Comparison of ENCODE assay signal across 16 cellular contexts in genomic region chr2:167406558-167406957, GRCh38.
DNase-seq lines count a peak whose midpoint lies in the region; ATAC-seq and TF ChIP-seq lines count a peak whose summit lies in the region.
"Had no signal": no experiment of that assay in that cellular context is flagged by ENCODE, and none has a peak within 500 bp of the region (broad histone marks: within the 10 kb centered on the region; RNA-seq: fewer than 3 reads in every experiment).

No MANE protein-coding gene starts in this region.

- H3K4me3 ChIP-seq in HUES6 (ENCODE audit: low read depth, low read length) (peak overlapping the region; percentile 23), cardiac fibroblast (replicated peaks in 1 of 2; ENCODE audit: low read depth in 2 of 2, low read length in 2 of 2) (no peak overlapping the region)

- H3K4me1 Mint-ChIP-seq in activated T-cell treated with anti-CD3 and anti-CD28 coated beads, Interleukin-2, amount 50 U/mL, for 24 hours (ENCODE audit: low read depth) = no peaks in the 10 kb centered on the region
- H3K4me1 Mint-ChIP-seq: activated naive CD8-positive, alpha-beta T cell treated with anti-CD3 and anti-CD28 coated beads, Interleukin-2, amount 10 ng/mL, durations not matched to agents 7 days and 5 days; B cell; mesothelial cell of epicardium had no signal

- no peak overlapping the region for H3K4me3 Mint-ChIP-seq in activated T-cell treated with anti-CD3 and anti-CD28 coated beads, Interleukin-2, amount 50 U/mL, for 24 hours
- H3K4me3 Mint-ChIP-seq: activated naive CD8-positive, alpha-beta T cell treated with anti-CD3 and anti-CD28 coated beads, Interleukin-2, amount 10 ng/mL, durations not matched to agents 7 days and 5 days; activated T-cell treated with anti-CD3 and anti-CD28 coated beads, Interleukin-2, amount 50 U/mL, for 4 hours; B cell; mesothelial cell of epicardium had no signal

- no peaks in the 10 kb centered on the region for H3K27me3 ChIP-seq in HUES6 (ENCODE audit: control insufficient read depth, insufficient read depth, low read length)

- peaks cover 4% of the 10 kb centered on the region for H3K9me3 Mint-ChIP-seq in activated T-cell treated with anti-CD3 and anti-CD28 coated beads, Interleukin-2, amount 50 U/mL, for 24 hours
- peaks cover 11 to 12% of the 10 kb centered on the region in 2 donors for H3K9me3 Mint-ChIP-seq in activated naive CD4-positive, alpha-beta T cell treated with anti-CD3 and anti-CD28 coated beads, Interleukin-2, amount 50 U/mL, for 72 hours

- H3K4me1 ChIP-seq in HUES6 (ENCODE audit: control insufficient read depth, insufficient read depth, low read length) = peaks cover 18% of the 10 kb centered on the region; the same call in 1 of the 2 replicates

- no peak for ATAC-seq in activated naive CD4-positive, alpha-beta T cell treated with anti-CD3 and anti-CD28 coated beads, Interleukin-2, amount 50 U/mL, for 72 hours
- ATAC-seq in GM19351 (IDR thresholded peaks at IDR 0.05; ENCODE audit: unreplicated experiment) = no peak
- ATAC-seq: activated T-cell treated with anti-CD3 and anti-CD28 coated beads, Interleukin-2, amount 50 U/mL, for 4 hours had no signal

- 0 out of 2 replicates have a peak, but pooled peaks cover 9% of the 10 kb centered on the region for H3K36me3 ChIP-seq in HUES6 (ENCODE audit: control insufficient read depth, insufficient read depth, low read length)

- H3K36me3 Mint-ChIP-seq in activated T-cell treated with anti-CD3 and anti-CD28 coated beads, Interleukin-2, amount 50 U/mL, for 24 hours (ENCODE audit: low read depth) = no peaks in the 10 kb centered on the region
- H3K36me3 Mint-ChIP-seq in activated naive CD4-positive, alpha-beta T cell treated with anti-CD3 and anti-CD28 coated beads, Interleukin-2, amount 50 U/mL, for 72 hours = no peaks in the 10 kb centered on the region
- H3K36me3 Mint-ChIP-seq: activated naive CD8-positive, alpha-beta T cell treated with anti-CD3 and anti-CD28 coated beads, Interleukin-2, amount 10 ng/mL, durations not matched to agents 7 days and 5 days; mesothelial cell of epicardium had no signal

- DNase-seq in cardiac fibroblast (ENCODE audit: low read depth in 2 of 2) = peak; percentile 7 to 69
- peak; percentile 85 for DNase-seq in iPS-NIHi7 (ENCODE audit: extremely low spot score)
- DNase-seq in smooth muscle cell of the brain vasculature (ENCODE audit: low read depth, low spot score) = peak; percentile 62
- no peak for DNase-seq in activated T-cell treated with anti-CD3 and anti-CD28 coated beads, Interleukin-2, amount 50 U/mL, for 24 hours
- DNase-seq in activated naive CD4-positive, alpha-beta T cell treated with anti-CD3 and anti-CD28 coated beads, Interleukin-2, amount 50 U/mL, for 72 hours (ENCODE audit: low spot score in 2 of 2) = no peak
- DNase-seq: activated CD4-positive, alpha-beta T cell treated with anti-CD3 and anti-CD28 coated beads, Interleukin-2, amount 50 U/mL, for 4 hours; activated naive CD8-positive, alpha-beta T cell treated with anti-CD3 and anti-CD28 coated beads, Interleukin-2, amount 10 ng/mL, durations not matched to agents 7 days and 5 days; activated T-cell treated with anti-CD3 and anti-CD28 coated beads, Interleukin-2, amount 50 U/mL, for 4 hours; NCI-H1930; NCI-H510A; nucleus accumbens; SK-N-SH had no signal

- TF ChIP-seq CTCF in cardiac fibroblast (IDR thresholded peaks at IDR 0.05; ENCODE audit: low read depth, low read length) = no peak

- H3K9me3 ChIP-seq in HUES6 (ENCODE audit: control insufficient read depth, insufficient read depth, low read depth, low read length) = peaks cover 26% of the 10 kb centered on the region
- H3K9me3 ChIP-seq: SK-N-SH had no signal

- H3K27me3 Mint-ChIP-seq in activated T-cell treated with anti-CD3 and anti-CD28 coated beads, Interleukin-2, amount 50 U/mL, for 24 hours = no peaks in the 10 kb centered on the region
- H3K27me3 Mint-ChIP-seq: activated naive CD8-positive, alpha-beta T cell treated with anti-CD3 and anti-CD28 coated beads, Interleukin-2, amount 10 ng/mL, durations not matched to agents 7 days and 5 days; B cell had no signal

- peak overlapping the region; percentile 7 for H3K9ac ChIP-seq in HUES6 (ENCODE audit: low read length)
- H3K9ac ChIP-seq: SK-N-SH had no signal

- peak overlapping the region; percentile 72; the same call in 1 of the 2 replicates for H3K27ac ChIP-seq in HUES6 (ENCODE audit: low read depth, low read length)

- no peak overlapping the region for H3K27ac Mint-ChIP-seq in activated T-cell treated with anti-CD3 and anti-CD28 coated beads, Interleukin-2, amount 50 U/mL, for 24 hours
- H3K27ac Mint-ChIP-seq in activated naive CD4-positive, alpha-beta T cell treated with anti-CD3 and anti-CD28 coated beads, Interleukin-2, amount 50 U/mL, for 72 hours = no peak overlapping the region
- H3K27ac Mint-ChIP-seq: activated naive CD8-positive, alpha-beta T cell treated with anti-CD3 and anti-CD28 coated beads, Interleukin-2, amount 10 ng/mL, durations not matched to agents 7 days and 5 days; B cell; mesothelial cell of epicardium had no signal

Comparison
In these comparisons a context has a peak if more than half of its experiments do, and no peak if none do; other contexts are left out.
1. DNase-seq: peak in cardiac fibroblast (2 of 2), iPS-NIHi7 (single experiment) and smooth muscle cell of the brain vasculature (single experiment); none in activated T-cell treated with anti-CD3 and anti-CD28 coated beads, Interleukin-2, amount 50 U/mL, for 24 hours (single experiment) and activated naive CD4-positive, alpha-beta T cell treated with anti-CD3 and anti-CD28 coated beads, Interleukin-2, amount 50 U/mL, for 72 hours (0 of 2).